Comparison of ENCODE assay signal across 8 cellular contexts in genomic region chr5:41903382-41903891, GRCh38. TPM values are rescaled to one million over a fixed set of nuclear protein-coding genes. Genes with fewer than 3 reads are reported as not detected.
A peak's percentile ranks its signal among the peaks of the same experiment; 100 is the strongest.
DNase-seq lines count a peak whose midpoint lies in the region; ATAC-seq and TF ChIP-seq lines count a peak whose summit lies in the region.

No MANE protein-coding gene starts in this region.

- peak overlapping the region; percentile 61 for H3K4me3 ChIP-seq in GM12864 (ENCODE audit: low read depth, low read length)
- peak overlapping the region; percentile 61 for H3K4me3 ChIP-seq in epithelial cell of proximal tubule (ENCODE audit: low read depth, low read length)
- peak overlapping the region; percentile 87 for H3K4me3 ChIP-seq in psoas muscle

- peak overlapping the region; percentile 95 for H3K27ac ChIP-seq in psoas muscle

- 41 to 44% (median 43%) methylated on average over 8 of the region's 8 CpGs for WGBS in psoas muscle, 3 donors

- ATAC-seq in psoas muscle = no peak

- H3K9me3 ChIP-seq in psoas muscle = no peaks in the 10 kb centered on the region

- TF ChIP-seq CTCF in GM12864 (IDR thresholded peaks at IDR 0.05; ENCODE audit: low read depth, low read length, missing control alignments) = no peak
- TF ChIP-seq CTCF in epithelial cell of proximal tubule (conservative IDR thresholded peaks at IDR 0.05; ENCODE audit: low read depth, low read length) = no peak
- no peak for TF ChIP-seq CTCF in psoas muscle (IDR thresholded peaks at IDR 0.05)

- peaks cover 0 to 10% of the 10 kb centered on the region in 2 donors for H3K36me3 ChIP-seq in psoas muscle (ENCODE audit: insufficient read depth in 1 of 2, low read depth in 1 of 2)

- H3K4me1 ChIP-seq in psoas muscle = peaks cover 42% of the 10 kb centered on the region

- intact Hi-C loops in psoas muscle (cut with DNase I) = loop anchor here in 1 of 2 donors (5.0 kb wide), 1 partner anchor 36 kb away; no protein-coding TSS in a partner anchor

- DNase-seq in GM12864 (ENCODE audit: low read depth) (no peak), RPMI7951 (ENCODE audit: low read depth) (peak; percentile 10), epithelial cell of proximal tubule (ENCODE audit: low read depth) (no peak), psoas muscle (no peak), A172 (ENCODE audit: low spot score) (no peak), NCI-H510A (lab: John Stamatoyannopoulos, UW) (no peak), HT-29 (ENCODE audit: low spot score) (no peak)
- no peak for DNase-seq in activated CD4-positive, alpha-beta T cell treated with anti-CD3 and anti-CD28 coated beads, Interleukin-2, amount 50 U/mL, for 48 hours

- no peaks in the 10 kb centered on the region for H3K27me3 ChIP-seq in psoas muscle (ENCODE audit: insufficient read depth in 3 of 3, low read length in 2 of 3)

RNA-seq across cellular contexts. Expression of gene RIMOC1, which starts 0.7 kb away (rescaled TPM):
- total RNA-seq in RPMI7951 (2014; rRNA removed; shearing (Covaris generic)) = 15.1 and 20.1 TPM in 2 replicates
- 13.5 and 14.8 TPM in 2 replicates for total RNA-seq in epithelial cell of proximal tubule
- total RNA-seq in psoas muscle = 1 to 10 TPM; 5.9 to 9.7 (median 8.6) TPM
- polyA plus RNA-seq in psoas muscle = 1 to 10 TPM; 2.1 to 6.8 (median 4.2) TPM
- 28.8 and 34.2 TPM in 2 replicates for total RNA-seq in A172 (2014; rRNA removed; shearing (Covaris generic))
- 4.0 and 6.3 TPM in 2 replicates for total RNA-seq in HT-29 (2014; rRNA removed; shearing (Covaris generic))

RNA-seq across cellular contexts. Expression of gene FBXO4, which starts 21.6 kb away (rescaled TPM):
- 16.8 TPM in 2 replicates for total RNA-seq in RPMI7951 (2014; rRNA removed; shearing (Covaris generic))
- 4.2 and 9.9 TPM in 2 replicates for total RNA-seq in epithelial cell of proximal tubule
- total RNA-seq in psoas muscle = 1 to 10 TPM; 2.6 to 4.3 (median 3.1) TPM
- polyA plus RNA-seq in psoas muscle = 1 to 10 TPM; 1.2 to 2.2 (median 2.2) TPM
- total RNA-seq in A172 (2014; rRNA removed; shearing (Covaris generic)) = 12.3 and 26.5 TPM in 2 replicates
- total RNA-seq in HT-29 (2014; rRNA removed; shearing (Covaris generic)) = 6.2 and 7.5 TPM in 2 replicates

RNA-seq across cellular contexts. Expression of gene OXCT1, which starts 33.2 kb away (rescaled TPM):
- 28.8 and 31.8 TPM in 2 replicates for total RNA-seq in RPMI7951 (2014; rRNA removed; shearing (Covaris generic))
- total RNA-seq in epithelial cell of proximal tubule (22.0 and 29.2 TPM in 2 replicates), psoas muscle (10 to 100 TPM; 10.7 to 22.1 (median 20.5) TPM)
- polyA plus RNA-seq in psoas muscle = 1 to 10 TPM; 5.5 to 7.1 (median 5.9) TPM
- total RNA-seq in A172 (2014; rRNA removed; shearing (Covaris generic)) = 29.0 and 31.2 TPM in 2 replicates
- 0.16 and 0.56 TPM in 2 replicates for total RNA-seq in HT-29 (2014; rRNA removed; shearing (Covaris generic))
